28 cellular contexts compared by ENCODE assay signal in the genomic region with DNA sequence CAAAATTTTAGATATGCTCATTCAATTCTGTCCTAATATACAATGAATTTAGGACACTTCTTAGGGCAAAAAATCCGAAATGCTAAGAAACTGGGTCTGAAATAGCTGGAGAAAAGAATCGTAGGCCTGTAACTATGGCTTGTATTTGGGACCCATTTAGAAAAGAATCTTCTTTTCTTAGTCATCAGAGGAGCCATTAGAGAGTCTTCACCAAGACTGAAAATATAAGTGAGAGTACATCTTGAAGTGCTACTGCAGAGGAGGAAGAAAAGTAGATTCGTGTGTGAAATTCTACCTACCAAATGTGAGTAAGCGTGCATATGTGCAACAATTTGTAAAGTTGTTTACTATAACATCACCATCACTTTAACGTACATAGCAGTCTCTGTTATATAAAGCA. TPM values are rescaled to one million over a fixed set of nuclear protein-coding genes. Genes with fewer than 3 reads are reported as not detected.
DNase-seq lines count a peak whose midpoint lies in the region; ATAC-seq and TF ChIP-seq lines count a peak whose summit lies in the region.
"Had no signal": no experiment of that assay in that cellular context is flagged by ENCODE, and none has a peak within 500 bp of the region (broad histone marks: within the 10 kb centered on the region; RNA-seq: fewer than 3 reads in every experiment).

No MANE protein-coding gene starts in this region.

- DNase-seq in iPS-NIHi11 (ENCODE audit: low spot score) (no peak), cardiac septum (ENCODE audit: low spot score) (no peak), NCI-H345 treated with DMSO at 0.1 percent for 48 hours (lab: John Stamatoyannopoulos, UW; ENCODE audit: unreplicated experiment) (no peak), glutamatergic neuron (no peak)
- DNase-seq: C1 segment of cervical spinal cord; CD4-positive, alpha-beta memory T cell; COR-L47; DMS53; GM23248; H7; MV-4-11; NCI-H1105; NCI-H1436 treated with DMSO at 0.1 percent for 48 hours; NCI-H187 treated with DMSO at 0.1 percent for 48 hours; NCI-H2107; NCI-H446; NCI-H524 treated with DMSO at 0.1 percent for 48 hours; NCI-H774; NK-92 treated with Interleukin-12 subunit alpha and Interleukin-12 subunit beta, amount 100 ng/mL, for 24 hours; PC-3; SK-N-SH; SW 1271 had no signal

- intact Hi-C loops in cardiac septum (cut with DNase I): no loop called here

- H3K9me3 Mint-ChIP-seq in glutamatergic neuron (ENCODE audit: unreplicated experiment): peaks cover 1% of the 10 kb centered on the region
- H3K9me3 Mint-ChIP-seq: T-helper 1 cell treated with Interleukin-12 subunit alpha and Interleukin-12 subunit beta and Interleukin-4 antibody, amounts not matched to agents 30 μg/mL and 1 μg/mL, for 36 hours had no signal

- peaks cover 60% of the 10 kb centered on the region for H3K4me1 Mint-ChIP-seq in glutamatergic neuron (ENCODE audit: low read depth, unreplicated experiment)
- H3K4me1 Mint-ChIP-seq: CD4-positive, alpha-beta memory T cell had no signal

- no peak for TF ChIP-seq CTCF in glutamatergic neuron (IDR thresholded peaks at IDR 0.05; ENCODE audit: partially characterized antibody, unreplicated experiment)

- no peaks in the 10 kb centered on the region for H3K36me3 Mint-ChIP-seq in glutamatergic neuron (ENCODE audit: unreplicated experiment)
- H3K36me3 Mint-ChIP-seq: CD4-positive, alpha-beta memory T cell had no signal

- no peak overlapping the region for H3K27ac Mint-ChIP-seq in glutamatergic neuron (ENCODE audit: unreplicated experiment)
- H3K27ac Mint-ChIP-seq: CD4-positive, alpha-beta memory T cell; T-helper 1 cell treated with Interleukin-12 subunit alpha and Interleukin-12 subunit beta and Interleukin-4 antibody, amounts not matched to agents 30 μg/mL and 1 μg/mL, for 36 hours had no signal

- no peak overlapping the region for H3K4me3 Mint-ChIP-seq in glutamatergic neuron (ENCODE audit: unreplicated experiment)
- H3K4me3 Mint-ChIP-seq: CD4-positive, alpha-beta memory T cell; T-helper 1 cell treated with Interleukin-12 subunit alpha and Interleukin-12 subunit beta and Interleukin-4 antibody, amounts not matched to agents 30 μg/mL and 1 μg/mL, for 36 hours had no signal

- H3K27me3 Mint-ChIP-seq in glutamatergic neuron (ENCODE audit: unreplicated experiment): no peaks in the 10 kb centered on the region
- H3K27me3 Mint-ChIP-seq: CD4-positive, alpha-beta memory T cell had no signal

- ATAC-seq in GM18868 (IDR thresholded peaks at IDR 0.05; ENCODE audit: unreplicated experiment): peak; percentile 56
- peak; percentile 46 for ATAC-seq in GM21515 (IDR thresholded peaks at IDR 0.05; ENCODE audit: unreplicated experiment)
- peak; percentile 36 for ATAC-seq in HG03025 (IDR thresholded peaks at IDR 0.05; ENCODE audit: low FRiP score, unreplicated experiment)
- ATAC-seq: PC-3 had no signal

RNA-seq across cellular contexts. Expression of a gene that starts 8.8 kb away (rescaled TPM):
- total RNA-seq in cardiac septum (1.00 TPM), glutamatergic neuron (ENCODE audit: unreplicated experiment) (110 TPM)
- total RNA-seq: CD4-positive, alpha-beta memory T cell; Daoy; G401; GM23248; PC-3 had no signal

Comparison
In these comparisons a context has a peak if more than half of its experiments do, and no peak if none do; other contexts are left out.
1. RNA of a gene that starts 8.8 kb away (total RNA-seq): 110 TPM in glutamatergic neuron (single experiment); 1.00 TPM in cardiac septum (single experiment); every median in the first group is over 10 times any median in the second.
2. Peak in every context shown above with its lines, with median percentiles within 50 percentile points of each other: ATAC-seq.